ENCODE assay signal across 20 cellular contexts in the genomic region with DNA sequence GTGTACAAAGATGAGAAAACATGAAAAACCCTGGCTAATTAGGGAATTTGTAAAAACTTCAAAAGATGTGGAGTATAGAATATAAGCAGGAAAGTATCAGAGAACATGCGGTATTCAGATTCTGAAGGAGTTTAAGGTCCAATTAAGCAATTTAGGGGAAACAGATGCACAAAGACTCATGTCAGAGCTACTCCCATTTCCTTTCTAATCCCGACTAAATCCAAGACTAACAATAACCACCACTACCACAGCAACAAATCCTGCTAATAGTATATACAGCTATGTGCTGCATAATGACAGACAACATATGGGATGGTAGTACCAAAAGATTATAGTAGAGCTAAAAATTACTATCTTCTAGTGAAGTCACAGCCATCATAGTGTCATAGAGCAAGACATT.
DNase-seq lines count a peak whose midpoint lies in the region; ATAC-seq, FAIRE-seq and TF ChIP-seq lines count a peak whose summit lies in the region.
"Had no signal": no experiment of that assay in that cellular context is flagged by ENCODE, and none has a peak within 500 bp of the region (broad histone marks: within the 10 kb centered on the region; RNA-seq: fewer than 3 reads in every experiment).

No MANE protein-coding gene starts in this region.

- FAIRE-seq in TTC549 (lab: Jason Lieb, UNC), result peak; percentile 79

- H3K9me3 ChIP-seq in SK-N-SH (no peaks in the 10 kb centered on the region), subcutaneous abdominal adipose tissue (ENCODE audit: control insufficient read depth in 5 of 5, low read length in 5 of 5) (no peaks in the 10 kb centered on the region), gastrocnemius medialis (no peaks in the 10 kb centered on the region)
- H3K9me3 ChIP-seq: Peyer's patch, SJCRH30 had no signal

- H3K9me3 Mint-ChIP-seq in activated CD4-positive, alpha-beta memory T cell treated with anti-CD3 and anti-CD28 coated beads, Interleukin-2, amount 10 ng/mL, durations not matched to agents 7 days and 5 days, result peaks cover 4% of the 10 kb centered on the region
- H3K9me3 Mint-ChIP-seq: HFFc6 had no signal

- ATAC-seq in SK-N-SH treated with all-trans-retinoic acid at 6 μM for 48 hours, result no peak
- ATAC-seq in HG02678 (IDR thresholded peaks at IDR 0.05; ENCODE audit: unreplicated experiment), result no peak
- no peak for ATAC-seq in gastrocnemius medialis

- CTCF ChIA-PET in SK-N-SH (lab: Yijun Ruan, JAX), result interaction anchor here (1.3 to 2.4 kb wide), 2 partner anchors 101 to 152 kb away, joined by 5 to 8 read pairs; a partner anchor contains a TSS
- CTCF ChIA-PET in activated CD4-positive, alpha-beta memory T cell treated with anti-CD3 and anti-CD28 coated beads, Interleukin-2, amount 10 ng/mL, durations not matched to agents 7 days and 5 days (lab: Charles Lee), result no interaction called here

- H2AFZ ChIP-seq in SK-N-SH (ENCODE audit: low read depth), result 0 out of 2 replicates have a peak overlapping the region, but pooled peaks have one; percentile 51

- intact Hi-C loops in gastrocnemius medialis (cut with DNase I; ENCODE audit: low total_unique reads), result loop anchor here (10.0 kb wide), 1 partner anchor 102 kb away; a partner anchor contains a TSS

- no peaks in the 10 kb centered on the region for H4K20me1 ChIP-seq in SK-N-SH (ENCODE audit: insufficient read depth)

- no peaks in the 10 kb centered on the region for H3K27me3 Mint-ChIP-seq in activated CD4-positive, alpha-beta memory T cell treated with anti-CD3 and anti-CD28 coated beads, Interleukin-2, amount 10 ng/mL, durations not matched to agents 7 days and 5 days
- H3K27me3 Mint-ChIP-seq: CD8-positive, alpha-beta memory T cell had no signal

- TF ChIP-seq CTCF in SK-N-SH (IDR thresholded peaks at IDR 0.05), result no peak
- TF ChIP-seq CTCF in fibroblast of villous mesenchyme (IDR thresholded peaks at IDR 0.05; ENCODE audit: insufficient read depth, low read depth, low read length), result no peak
- TF ChIP-seq CTCF in gastrocnemius medialis (IDR thresholded peaks at IDR 0.05 in 4 of 5, conservative IDR thresholded peaks at IDR 0.05 in 1 of 5), result no peak

- WGBS in SK-N-SH (ENCODE audit: low lambda C conversion rate), result 46% methylated on average over 2 of the region's 2 CpGs

- H3F3A ChIP-seq in SK-N-SH (replicated peaks; ENCODE audit: insufficient read depth), result peaks cover 4% of the 10 kb centered on the region

- no peak overlapping the region for H3K4me3 Mint-ChIP-seq in activated CD4-positive, alpha-beta memory T cell treated with anti-CD3 and anti-CD28 coated beads, Interleukin-2, amount 10 ng/mL, durations not matched to agents 7 days and 5 days
- H3K4me3 Mint-ChIP-seq: CD8-positive, alpha-beta memory T cell; HFFc6 had no signal

- no peaks in the 10 kb centered on the region for H3K79me2 ChIP-seq in SK-N-SH (ENCODE audit: insufficient read depth)

- H3K4me1 ChIP-seq in SK-N-SH (ENCODE audit: control insufficient read depth in 1 of 2, insufficient read depth in 2 of 2, low read depth in 1 of 2, low read length in 1 of 2), result no peaks in the 10 kb centered on the region; a peak in 2 of 4 replicates
- peaks cover 0 to 16% (median 0%) of the 10 kb centered on the region in 5 donors for H3K4me1 ChIP-seq in subcutaneous abdominal adipose tissue (ENCODE audit: control insufficient read depth in 5 of 5, insufficient read depth in 5 of 5, low read length in 5 of 5)
- H3K4me1 ChIP-seq in gastrocnemius medialis, result peaks cover 0 to 4% of the 10 kb centered on the region in 2 donors
- H3K4me1 ChIP-seq: Peyer's patch had no signal

- H3K9me2 ChIP-seq in SK-N-SH, result no peaks in the 10 kb centered on the region

- TF ChIP-seq RAD21 in SK-N-SH (IDR thresholded peaks at IDR 0.05; ENCODE audit: low read length), result no peak

- H3K9ac ChIP-seq in SK-N-SH, result no peak overlapping the region
- H3K9ac ChIP-seq in subcutaneous abdominal adipose tissue (ENCODE audit: low read length in 5 of 5), result no peak overlapping the region

- H3K4me1 Mint-ChIP-seq in activated CD4-positive, alpha-beta memory T cell treated with anti-CD3 and anti-CD28 coated beads, Interleukin-2, amount 10 ng/mL, durations not matched to agents 7 days and 5 days, result no peaks in the 10 kb centered on the region
- H3K4me1 Mint-ChIP-seq: CD8-positive, alpha-beta memory T cell had no signal

- TF ChIP-seq POLR2A in gastrocnemius medialis (IDR thresholded peaks at IDR 0.05), result no peak

- no peaks in the 10 kb centered on the region for H3K36me3 ChIP-seq in SK-N-SH (replicated peaks in 1 of 2; ENCODE audit: control insufficient read depth in 1 of 2, insufficient read depth in 2 of 2, low read length in 1 of 2)
- no peaks in the 10 kb centered on the region for H3K36me3 ChIP-seq in subcutaneous abdominal adipose tissue (ENCODE audit: control insufficient read depth in 5 of 5, insufficient read depth in 5 of 5, low read length in 5 of 5)
- no peaks in the 10 kb centered on the region for H3K36me3 ChIP-seq in gastrocnemius medialis
- H3K36me3 ChIP-seq: Peyer's patch, SJCRH30 had no signal

- no peak overlapping the region for H3K4me2 ChIP-seq in SK-N-SH

- POLR2A ChIA-PET in SK-N-SH (lab: Yijun Ruan, JAX), result no interaction called here
- POLR2A ChIA-PET in activated CD4-positive, alpha-beta memory T cell treated with anti-CD3 and anti-CD28 coated beads, Interleukin-2, amount 10 ng/mL, durations not matched to agents 7 days and 5 days (lab: Charles Lee), result no interaction called here

- in situ Hi-C loops in gastrocnemius medialis (cut with MboI; ENCODE audit: low sequenced_read_pairs in 4 of 4), result no loop called here

- DNase-seq in SK-N-SH (no peak), fibroblast of villous mesenchyme (ENCODE audit: low read depth) (peak; percentile 30), gastrocnemius medialis (no peak)
- no peak for DNase-seq in activated CD4-positive, alpha-beta memory T cell treated with anti-CD3 and anti-CD28 coated beads, Interleukin-2, amount 10 ng/mL, durations not matched to agents 7 days and 5 days
- DNase-seq: 8988T; CD8-positive, alpha-beta memory T cell; DMS79 treated with DMSO at 0.1 percent for 48 hours; HFFc6; NCI-H1092 treated with DMSO at 0.1 percent for 48 hours; NCI-H1436 treated with DMSO at 0.1 percent for 48 hours; NCI-H1930; NCI-H774; Peyer's patch; SJCRH30; SW 1271 had no signal

- H3K27ac Mint-ChIP-seq in activated CD4-positive, alpha-beta memory T cell treated with anti-CD3 and anti-CD28 coated beads, Interleukin-2, amount 10 ng/mL, durations not matched to agents 7 days and 5 days, result no peak overlapping the region
- H3K27ac Mint-ChIP-seq: CD8-positive, alpha-beta memory T cell; HFFc6 had no signal

- no peaks in the 10 kb centered on the region for H3K27me3 ChIP-seq in SK-N-SH (ENCODE audit: insufficient read depth)
- H3K27me3 ChIP-seq in subcutaneous abdominal adipose tissue (ENCODE audit: control insufficient read depth in 5 of 5, insufficient read depth in 4 of 5, low read length in 5 of 5), result no peaks in the 10 kb centered on the region
- no peaks in the 10 kb centered on the region for H3K27me3 ChIP-seq in gastrocnemius medialis
- H3K27me3 ChIP-seq: Peyer's patch, SJCRH30 had no signal

- no peaks in the 10 kb centered on the region for H3K36me3 Mint-ChIP-seq in activated CD4-positive, alpha-beta memory T cell treated with anti-CD3 and anti-CD28 coated beads, Interleukin-2, amount 10 ng/mL, durations not matched to agents 7 days and 5 days (ENCODE audit: low read depth)
- H3K36me3 Mint-ChIP-seq: CD8-positive, alpha-beta memory T cell had no signal

- H3K4me3 ChIP-seq in SK-N-SH (ENCODE audit: low read depth in 2 of 2, low read length in 1 of 2), result no peak overlapping the region
- H3K4me3 ChIP-seq in fibroblast of villous mesenchyme (ENCODE audit: low read depth, low read length), result no peak overlapping the region
- no peak overlapping the region for H3K4me3 ChIP-seq in subcutaneous abdominal adipose tissue (ENCODE audit: low read depth in 1 of 5, low read length in 5 of 5)
- no peak overlapping the region for H3K4me3 ChIP-seq in gastrocnemius medialis
- H3K4me3 ChIP-seq: Peyer's patch, SJCRH30 had no signal

- H3K27ac ChIP-seq in SK-N-SH (ENCODE audit: low read depth in 2 of 2, low read length in 1 of 2) (no peak overlapping the region), subcutaneous abdominal adipose tissue (ENCODE audit: low read depth, low read length) (peak overlapping the region; percentile 19), gastrocnemius medialis (no peak overlapping the region)
- H3K27ac ChIP-seq: C4-2B, Peyer's patch, SJCRH30 had no signal

- TF ChIP-seq EP300 in SK-N-SH (IDR thresholded peaks at IDR 0.05; ENCODE audit: borderline replicate concordance in 1 of 2, low read depth in 1 of 2, low read length in 1 of 2), result no peak

TF ChIP-seq in SK-N-SH, 30 proteins besides CTCF, POLR2A, EP300 and RAD21:
- TF ChIP-seq JUND (IDR thresholded peaks at IDR 0.05), result no peak
- no peak for TF ChIP-seq RXRA (IDR thresholded peaks at IDR 0.05; ENCODE audit: borderline replicate concordance, low read depth)
- no peak for TF ChIP-seq NFIC (IDR thresholded peaks at IDR 0.05; ENCODE audit: borderline replicate concordance)
TF ChIP-seq in SK-N-SH: peak in this region for 0.

TF ChIP-seq in SK-N-SH treated with all-trans-retinoic acid at 6 μM for 48 hours, 23 proteins besides CTCF, POLR2A, EP300 and RAD21:
- TF ChIP-seq, protein P1, sequence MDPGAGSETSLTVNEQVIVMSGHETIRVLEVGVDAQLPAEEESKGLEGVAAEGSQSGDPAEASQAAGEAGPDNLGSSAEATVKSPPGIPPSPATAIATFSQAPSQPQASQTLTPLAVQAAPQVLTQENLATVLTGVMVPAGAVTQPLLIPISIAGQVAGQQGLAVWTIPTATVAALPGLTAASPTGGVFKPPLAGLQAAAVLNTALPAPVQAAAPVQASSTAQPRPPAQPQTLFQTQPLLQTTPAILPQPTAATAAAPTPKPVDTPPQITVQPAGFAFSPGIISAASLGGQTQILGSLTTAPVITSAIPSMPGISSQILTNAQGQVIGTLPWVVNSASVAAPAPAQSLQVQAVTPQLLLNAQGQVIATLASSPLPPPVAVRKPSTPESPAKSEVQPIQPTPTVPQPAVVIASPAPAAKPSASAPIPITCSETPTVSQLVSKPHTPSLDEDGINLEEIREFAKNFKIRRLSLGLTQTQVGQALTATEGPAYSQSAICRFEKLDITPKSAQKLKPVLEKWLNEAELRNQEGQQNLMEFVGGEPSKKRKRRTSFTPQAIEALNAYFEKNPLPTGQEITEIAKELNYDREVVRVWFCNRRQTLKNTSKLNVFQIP (CRISPR knock-in tag; IDR thresholded peaks at IDR 0.05; ENCODE audit: borderline replicate concordance, low read depth), result no peak
TF ChIP-seq in SK-N-SH treated with all-trans-retinoic acid at 6 μM for 48 hours: peak in this region for 0.
